ENCODE assay signal across 11 cellular contexts in genomic region chr15:99169769-99170311, GRCh38.
DNase-seq lines count a peak whose midpoint lies in the region; ATAC-seq and TF ChIP-seq lines count a peak whose summit lies in the region.
"Had no signal": no experiment of that assay in that cellular context is flagged by ENCODE, and none has a peak within 500 bp of the region (broad histone marks: within the 10 kb centered on the region; RNA-seq: fewer than 3 reads in every experiment).

No MANE protein-coding gene starts in this region.

- H3K4me1 ChIP-seq in rectal smooth muscle tissue (ENCODE audit: control insufficient read depth, insufficient read depth, low read length), result peaks cover 66% of the 10 kb centered on the region

- CTCF ChIA-PET in BJ (lab: Yijun Ruan, JAX), result interaction anchor here (1.2 to 2.1 kb wide), 3 partner anchors 9 to 69 kb away, joined by 3 to 7 read pairs (median 6); no protein-coding TSS in a partner anchor

- TF ChIP-seq CTCF in BJ (IDR thresholded peaks at IDR 0.05; ENCODE audit: insufficient read depth, low read depth, low read length), result no peak

- no peaks in the 10 kb centered on the region for H3K27me3 ChIP-seq in BJ (ENCODE audit: control insufficient read depth, insufficient read depth, low read length)
- no peaks in the 10 kb centered on the region for H3K27me3 ChIP-seq in rectal smooth muscle tissue (ENCODE audit: control insufficient read depth, insufficient read depth, low read length)

- DNase-seq in BJ (ENCODE audit: low read depth), result peak; percentile 53
- peak; percentile 82 for DNase-seq in astrocyte of the hippocampus (ENCODE audit: low read depth, low spot score)
- DNase-seq in left cardiac atrium, result no peak
- DNase-seq in NCI-H2171 treated with DMSO at 0.1 percent for 48 hours (lab: John Stamatoyannopoulos, UW), result no peak
- no peak for DNase-seq in SK-N-DZ (ENCODE audit: low spot score)
- DNase-seq: AML-193; effector CD4-positive, alpha-beta T cell; NCI-H2029 had no signal

- peak overlapping the region; percentile 99 for H3K27ac ChIP-seq in rectal smooth muscle tissue (ENCODE audit: low read depth, low read length)

- no peak overlapping the region for H3K4me3 ChIP-seq in BJ (ENCODE audit: low read depth, low read length)
- no peak overlapping the region for H3K4me3 ChIP-seq in rectal smooth muscle tissue (ENCODE audit: low read length)

- POLR2A ChIA-PET in BJ (lab: Charles Lee), result interaction anchor here (1.0 kb wide), 1 partner anchor 27 kb away, joined by 4 read pairs; no protein-coding TSS in a partner anchor

- ATAC-seq in left cardiac atrium (peak; percentile 64 to 68), GM21528 (IDR thresholded peaks at IDR 0.05; ENCODE audit: low FRiP score, unreplicated experiment) (no peak), HG03159 (IDR thresholded peaks at IDR 0.05; ENCODE audit: unreplicated experiment) (no peak)

- intact Hi-C loops in left cardiac atrium (cut with DNase I), result loop anchor here (5.0 kb wide), 1 partner anchor 42 kb away; no protein-coding TSS in a partner anchor

- peak overlapping the region; percentile 16 for H3K9ac ChIP-seq in rectal smooth muscle tissue (ENCODE audit: low read length)

- H3K36me3 ChIP-seq in BJ (ENCODE audit: control insufficient read depth, insufficient read depth, low read length) (peaks cover 4% of the 10 kb centered on the region; the same call in 1 of the 2 replicates), rectal smooth muscle tissue (ENCODE audit: control insufficient read depth, insufficient read depth, low read length) (peaks cover 3% of the 10 kb centered on the region)

Comparison
In these comparisons a context has a peak if more than half of its experiments do, and no peak if none do; other contexts are left out.
1. DNase-seq: peak in BJ (single experiment) and astrocyte of the hippocampus (single experiment); none in left cardiac atrium (single experiment), NCI-H2171 treated with DMSO at 0.1 percent for 48 hours (single experiment) and SK-N-DZ (single experiment).
2. ATAC-seq: peak in left cardiac atrium (2 of 2); none in GM21528 (single experiment) and HG03159 (single experiment).